ENCODE assay signal across 32 cellular contexts in genomic region chr6:63213325-63213724, GRCh38. TPM values are rescaled to one million over a fixed set of nuclear protein-coding genes. Genes with fewer than 3 reads are reported as not detected.
"Had no signal": no experiment of that assay in that cellular context is flagged by ENCODE, and none has a peak within 500 bp of the region (broad histone marks: within the 10 kb centered on the region; RNA-seq: fewer than 3 reads in every experiment).

No MANE protein-coding gene starts in this region.

- H3K4me2 ChIP-seq: hepatocyte had no signal

- H3K27ac ChIP-seq: brain microvascular endothelial cell, coronary artery, dorsolateral prefrontal cortex, esophagus muscularis mucosa, foreskin keratinocyte, gastrocnemius medialis, heart right ventricle, hepatocyte, WERI-Rb-1 had no signal

- H3K4me3 Mint-ChIP-seq: activated B cell treated with CpG ODN at 0.5 μM for 24 hours; activated CD8-positive, alpha-beta T cell treated with anti-CD3 and anti-CD28 coated beads for 36 hours; activated naive CD8-positive, alpha-beta T cell; activated T-cell treated with anti-CD3 and anti-CD28 coated beads, Interleukin-2, amount 50 U/mL, for 4 hours; activated T-helper 17 cell treated with anti-CD3 and anti-CD28 coated beads, Interleukin-2, amount 50 U/mL, for 72 hours; central memory CD8-positive, alpha-beta T cell; dendritic cell treated with granulocyte-macrophage colony-stimulating factor and Interleukin-4, amounts not matched to agents 40 ng/mL and 50 ng/mL, for 4 days; effector memory CD8-positive, alpha-beta T cell; T-helper 2 cell treated with Interferon-gamma antibody and Interleukin-4, amounts not matched to agents 5 μg/mL and 100 μg/mL, for 36 hours had no signal

- H3K4me3 ChIP-seq: coronary artery, dorsolateral prefrontal cortex, esophagus muscularis mucosa, gastrocnemius medialis, heart right ventricle, hepatocyte had no signal

- H3K27me3 ChIP-seq: brain microvascular endothelial cell, dorsolateral prefrontal cortex, esophagus muscularis mucosa, foreskin keratinocyte, gastrocnemius medialis, heart right ventricle, hepatocyte had no signal

- DNase-seq: activated B cell treated with CpG ODN at 0.5 μM for 24 hours; activated CD4-positive, alpha-beta T cell treated with anti-CD3 and anti-CD28 coated beads for 48 hours; activated CD4-positive, alpha-beta T cell treated with anti-CD3 and anti-CD28 coated beads, Interleukin-2, amount 50 U/mL, for 1 hour; activated CD4-positive, alpha-beta T cell treated with anti-CD3 and anti-CD28 coated beads, Interleukin-2, amount 50 U/mL, for 48 hours; activated CD8-positive, alpha-beta memory T cell treated with anti-CD3 and anti-CD28 coated beads for 24 hours; activated CD8-positive, alpha-beta T cell treated with anti-CD3 and anti-CD28 coated beads for 36 hours; activated effector memory CD4-positive, alpha-beta T cell treated with Interleukin-2 at 50 U/mL for 16 hours; activated gamma-delta T cell treated with Interleukin-2 at 50 U/mL for 16 hours; activated naive CD4-positive, alpha-beta T cell treated with anti-CD3 and anti-CD28 coated beads, Interleukin-2, amount 50 U/mL, for 16 hours; activated naive CD4-positive, alpha-beta T cell treated with Interleukin-2 at 50 U/mL for 16 hours; activated T-cell treated with anti-CD3 and anti-CD28 coated beads, Interleukin-2, amount 50 U/mL, for 4 hours; amniotic stem cell; anterior cingulate cortex; brain microvascular endothelial cell; dorsolateral prefrontal cortex; effector CD4-positive, alpha-beta T cell; effector memory CD8-positive, alpha-beta T cell; erythroblast; foreskin keratinocyte; gastrocnemius medialis; heart right ventricle; T1000; WERI-Rb-1 had no signal

- H3K9me3 ChIP-seq: gastrocnemius medialis had no signal

- H3K4me1 ChIP-seq: esophagus muscularis mucosa, foreskin keratinocyte, gastrocnemius medialis, heart right ventricle had no signal

- H3K36me3 ChIP-seq: brain microvascular endothelial cell, esophagus muscularis mucosa, gastrocnemius medialis, heart right ventricle, WERI-Rb-1 had no signal

- H3K27me3 Mint-ChIP-seq: activated B cell treated with CpG ODN at 0.5 μM for 24 hours; activated CD8-positive, alpha-beta T cell treated with anti-CD3 and anti-CD28 coated beads for 36 hours; activated naive CD8-positive, alpha-beta T cell; activated T-helper 17 cell treated with anti-CD3 and anti-CD28 coated beads, Interleukin-2, amount 50 U/mL, for 72 hours; central memory CD8-positive, alpha-beta T cell; dendritic cell treated with granulocyte-macrophage colony-stimulating factor and Interleukin-4, amounts not matched to agents 40 ng/mL and 50 ng/mL, for 4 days; effector memory CD8-positive, alpha-beta T cell had no signal

- H3K79me2 ChIP-seq: hepatocyte had no signal

- H3K27ac Mint-ChIP-seq: activated B cell treated with CpG ODN at 0.5 μM for 24 hours; activated CD8-positive, alpha-beta T cell treated with anti-CD3 and anti-CD28 coated beads for 36 hours; activated naive CD8-positive, alpha-beta T cell; activated T-helper 17 cell treated with anti-CD3 and anti-CD28 coated beads, Interleukin-2, amount 50 U/mL, for 72 hours; dendritic cell treated with granulocyte-macrophage colony-stimulating factor and Interleukin-4, amounts not matched to agents 40 ng/mL and 50 ng/mL, for 4 days; effector memory CD8-positive, alpha-beta T cell; T-helper 2 cell treated with Interferon-gamma antibody and Interleukin-4, amounts not matched to agents 5 μg/mL and 100 μg/mL, for 36 hours had no signal

- H3K4me1 Mint-ChIP-seq: activated B cell treated with CpG ODN at 0.5 μM for 24 hours; activated T-helper 17 cell treated with anti-CD3 and anti-CD28 coated beads, Interleukin-2, amount 50 U/mL, for 72 hours; central memory CD8-positive, alpha-beta T cell had no signal

- H2AFZ ChIP-seq: hepatocyte had no signal

- H3K36me3 Mint-ChIP-seq: activated naive CD8-positive, alpha-beta T cell had no signal

RNA-seq across cellular contexts. Expression of gene FKBP1C, which starts 2.1 kb away (rescaled TPM):
- total RNA-seq: activated B cell treated with CpG ODN at 0.5 μM for 24 hours, bronchial epithelial cell had no signal
